In genomic region chr1:145837658-145838057, GRCh38 we compare ENCODE assay signal across 1 cellular context.
TF ChIP-seq lines count a peak whose summit lies in the region.

No MANE protein-coding gene starts in this region.

TF ChIP-seq in HepG2, 621 proteins besides CTCF, POLR2A, EP300 and RAD21:
- TF ChIP-seq JUN (CRISPR knock-in tag; IDR thresholded peaks at IDR 0.05) (no peak), NFE2L2 (IDR thresholded peaks at IDR 0.05; ENCODE audit: low read length) (no peak), HNRNPH1 (optimal IDR thresholded peaks at IDR 0.05; ENCODE audit: low read depth, low read length) (no peak), ZBTB39 (CRISPR knock-in tag; IDR thresholded peaks at IDR 0.05) (no peak), CEBPB (IDR thresholded peaks at IDR 0.05; ENCODE audit: borderline replicate concordance, low read depth, low read length) (no peak), FOSL1 (CRISPR knock-in tag; IDR thresholded peaks at IDR 0.05; ENCODE audit: borderline replicate concordance) (no peak), ZNF230 (CRISPR knock-in tag; IDR thresholded peaks at IDR 0.05) (no peak), HNRNPL (IDR thresholded peaks at IDR 0.05; ENCODE audit: low read depth, low read length) (no peak), NR2C2 (CRISPR knock-in tag; IDR thresholded peaks at IDR 0.05; ENCODE audit: borderline replicate concordance) (no peak), TFDP1 (CRISPR knock-in tag; IDR thresholded peaks at IDR 0.05; ENCODE audit: borderline replicate concordance) (no peak), ZNF225 (CRISPR knock-in tag; IDR thresholded peaks at IDR 0.05) (no peak), CCDC6 (CRISPR knock-in tag; IDR thresholded peaks at IDR 0.05) (no peak), NFKB2 (CRISPR knock-in tag; IDR thresholded peaks at IDR 0.05; ENCODE audit: borderline replicate concordance) (no peak), MNT (IDR thresholded peaks at IDR 0.05) (no peak), ZNF234 (CRISPR knock-in tag; conservative IDR thresholded peaks at IDR 0.05) (no peak), ZBTB46 (CRISPR knock-in tag; IDR thresholded peaks at IDR 0.05; ENCODE audit: borderline replicate concordance) (no peak), TERF1 (CRISPR knock-in tag; IDR thresholded peaks at IDR 0.05) (no peak), SMAD3 (CRISPR knock-in tag; IDR thresholded peaks at IDR 0.05) (no peak), SKIL (CRISPR knock-in tag; IDR thresholded peaks at IDR 0.05; ENCODE audit: borderline replicate concordance) (no peak), ZFP36L1 (CRISPR knock-in tag; IDR thresholded peaks at IDR 0.05) (no peak)
TF ChIP-seq in HepG2: peak in this region for 0.
